In genomic region chr3:113255854-113256615, GRCh38 we compare ENCODE assay signal across 14 cellular contexts. TPM values are rescaled to one million over a fixed set of nuclear protein-coding genes. Genes with fewer than 3 reads are reported as not detected.
"Had no signal": no experiment of that assay in that cellular context is flagged by ENCODE, and none has a peak within 500 bp of the region (broad histone marks: within the 10 kb centered on the region; RNA-seq: fewer than 3 reads in every experiment).

No MANE protein-coding gene starts in this region.

- DNase-seq: activated CD4-positive, alpha-beta memory T cell treated with anti-CD3 and anti-CD28 coated beads for 36 hours; activated CD8-positive, alpha-beta memory T cell treated with anti-CD3 and anti-CD28 coated beads, Interleukin-2, amount 50 U/mL, for 48 hours; effector CD4-positive, alpha-beta T cell; naive B cell; retina; small intestine; SW 1271; tibial artery had no signal

- H3K36me3 Mint-ChIP-seq: activated CD4-positive, alpha-beta memory T cell treated with anti-CD3 and anti-CD28 coated beads for 36 hours; naive B cell had no signal

- H3K27ac ChIP-seq: cardiac muscle cell, neutrophil, tibial artery had no signal

- H3K4me3 ChIP-seq: cardiac muscle cell, gastroesophageal sphincter, hepatocyte, tibial artery had no signal

- H3K36me3 ChIP-seq: cardiac muscle cell, neutrophil had no signal

- H3K4me3 Mint-ChIP-seq: activated CD4-positive, alpha-beta memory T cell treated with anti-CD3 and anti-CD28 coated beads for 36 hours; naive B cell; T-helper 2 cell treated with Interferon-gamma antibody and Interleukin-4, amounts not matched to agents 5 μg/mL and 100 μg/mL, for 36 hours had no signal

- ATAC-seq: activated CD4-positive, CD25-positive, alpha-beta regulatory T cell treated with anti-CD3 and anti-CD28 coated beads, Interleukin-2, amount 50 U/mL, for 24 hours had no signal

- H3K9me3 ChIP-seq: gastroesophageal sphincter, neutrophil, tibial artery had no signal

- H3K27ac Mint-ChIP-seq: activated CD4-positive, alpha-beta memory T cell treated with anti-CD3 and anti-CD28 coated beads for 36 hours; T-helper 2 cell treated with Interferon-gamma antibody and Interleukin-4, amounts not matched to agents 5 μg/mL and 100 μg/mL, for 36 hours had no signal

- H3K9me3 Mint-ChIP-seq: activated CD4-positive, alpha-beta memory T cell treated with anti-CD3 and anti-CD28 coated beads for 36 hours; T-helper 2 cell treated with Interferon-gamma antibody and Interleukin-4, amounts not matched to agents 5 μg/mL and 100 μg/mL, for 36 hours had no signal

- H3K27me3 ChIP-seq: cardiac muscle cell, gastroesophageal sphincter, hepatocyte, neutrophil, tibial artery had no signal

RNA-seq across cellular contexts. Expression of gene BOC, which starts 44.7 kb away (rescaled TPM):
- total RNA-seq: activated CD4-positive, alpha-beta memory T cell treated with anti-CD3 and anti-CD28 coated beads for 36 hours had no signal
